17 cellular contexts compared by ENCODE assay signal in the genomic region with DNA sequence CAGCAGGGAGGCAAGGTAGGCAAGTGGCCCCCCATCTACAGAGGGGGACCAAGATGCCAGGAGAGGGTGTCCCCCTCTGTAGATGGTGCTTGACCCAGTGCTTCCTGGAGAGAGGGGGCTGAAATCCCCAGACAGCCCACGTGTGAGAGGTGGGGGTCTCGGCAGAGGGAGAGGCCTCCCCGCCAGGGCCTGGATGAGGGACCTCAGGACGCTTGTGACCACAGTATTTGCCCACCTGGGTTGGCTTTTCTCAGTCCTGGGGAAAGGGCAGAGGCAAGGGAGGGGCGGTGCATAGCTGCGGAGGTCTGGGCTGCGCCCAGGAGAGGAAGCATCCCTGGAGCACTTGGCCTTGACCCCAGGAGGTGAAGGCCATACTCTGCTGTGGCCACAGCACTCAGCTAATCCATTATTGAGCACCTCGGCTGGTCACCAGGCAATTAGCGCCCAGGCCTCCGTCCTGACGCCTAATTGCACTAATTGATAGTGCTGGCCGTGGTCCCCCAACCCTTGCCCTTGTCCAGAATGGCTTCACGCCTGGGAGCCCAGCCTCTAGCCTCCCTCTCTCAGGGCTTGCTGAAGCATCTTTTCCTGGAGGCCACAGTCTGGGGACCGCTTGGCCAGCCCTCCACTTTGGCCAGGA. TPM values are rescaled to one million over a fixed set of nuclear protein-coding genes. Genes with fewer than 3 reads are reported as not detected.
A peak's percentile ranks its signal among the peaks of the same experiment; 100 is the strongest.
DNase-seq lines count a peak whose midpoint lies in the region; ATAC-seq and TF ChIP-seq lines count a peak whose summit lies in the region.
"Had no signal": no experiment of that assay in that cellular context is flagged by ENCODE, and none has a peak within 500 bp of the region (broad histone marks: within the 10 kb centered on the region; RNA-seq: fewer than 3 reads in every experiment).

No MANE protein-coding gene starts in this region.

- DNase-seq in activated CD8-positive, alpha-beta memory T cell treated with anti-CD3 and anti-CD28 coated beads for 24 hours = peak; percentile 37
- no peak for DNase-seq in activated CD8-positive, alpha-beta memory T cell treated with anti-CD3 and anti-CD28 coated beads, Interleukin-2, amount 10 ng/mL, durations not matched to agents 7 days and 5 days
- DNase-seq in body of pancreas (peak in 3 of 4 donors; percentile 2 to 3 (median 2)), left lung (peak; percentile 27 to 47), suprapubic skin (ENCODE audit: low spot score in 2 of 2) (peak; percentile 25 to 52), GM03348 (ENCODE audit: low spot score) (no peak)
- DNase-seq in stimulated activated naive CD8-positive, alpha-beta T cell treated with anti-CD3 and anti-CD28 coated beads, Interleukin-15, Interleukin-2, amounts not matched to agents 100 U/mL and 50 U/mL, for 24 hours = no peak
- DNase-seq: 8988T, C1 segment of cervical spinal cord, DMS153, EL, IMR-90, NCI-H2029, NCI-H2171 treated with DMSO at 0.1 percent for 48 hours, NCI-H510A had no signal

- H3K4me1 ChIP-seq in body of pancreas (no peaks in the 10 kb centered on the region), left lung (no peaks in the 10 kb centered on the region), suprapubic skin (no peaks in the 10 kb centered on the region)

- no peak for TF ChIP-seq POLR2A in body of pancreas (IDR thresholded peaks at IDR 0.05)
- TF ChIP-seq POLR2A in suprapubic skin (IDR thresholded peaks at IDR 0.05) = no peak

- no peak overlapping the region for H3K27ac Mint-ChIP-seq in activated CD8-positive, alpha-beta memory T cell treated with anti-CD3 and anti-CD28 coated beads, Interleukin-2, amount 10 ng/mL, durations not matched to agents 7 days and 5 days

- TF ChIP-seq CTCF in body of pancreas (IDR thresholded peaks at IDR 0.05) (no peak), left lung (IDR thresholded peaks at IDR 0.05) (no peak), suprapubic skin (IDR thresholded peaks at IDR 0.05) (no peak)

- H3K36me3 Mint-ChIP-seq in activated CD8-positive, alpha-beta memory T cell treated with anti-CD3 and anti-CD28 coated beads, Interleukin-2, amount 10 ng/mL, durations not matched to agents 7 days and 5 days = no peaks in the 10 kb centered on the region

- no peaks in the 10 kb centered on the region for H3K27me3 ChIP-seq in body of pancreas
- H3K27me3 ChIP-seq in left lung = peaks cover 0 to 48% of the 10 kb centered on the region in 2 donors
- peaks cover 36% of the 10 kb centered on the region for H3K27me3 ChIP-seq in suprapubic skin

- H3K27me3 Mint-ChIP-seq in activated CD8-positive, alpha-beta memory T cell treated with anti-CD3 and anti-CD28 coated beads, Interleukin-2, amount 10 ng/mL, durations not matched to agents 7 days and 5 days = no peaks in the 10 kb centered on the region

- no peak for TF ChIP-seq EP300 in suprapubic skin (IDR thresholded peaks at IDR 0.05)

- CTCF ChIA-PET in activated CD8-positive, alpha-beta memory T cell treated with anti-CD3 and anti-CD28 coated beads, Interleukin-2, amount 10 ng/mL, durations not matched to agents 7 days and 5 days (lab: Charles Lee) = no interaction called here

- ATAC-seq in activated CD8-positive, alpha-beta memory T cell treated with anti-CD3 and anti-CD28 coated beads, Interleukin-2, amount 10 ng/mL, durations not matched to agents 7 days and 5 days = no peak
- ATAC-seq in body of pancreas (no peak), left lung (no peak), GM18907 (IDR thresholded peaks at IDR 0.05; ENCODE audit: unreplicated experiment) (no peak)
- ATAC-seq in stimulated activated naive CD8-positive, alpha-beta T cell treated with anti-CD3 and anti-CD28 coated beads, Interleukin-15, Interleukin-2, amounts not matched to agents 100 U/mL and 50 U/mL, for 24 hours = no peak

- H3K4me3 ChIP-seq in body of pancreas (no peak overlapping the region), left lung (no peak overlapping the region), suprapubic skin (no peak overlapping the region)

- H3K27ac ChIP-seq in body of pancreas (no peak overlapping the region), left lung (no peak overlapping the region), suprapubic skin (no peak overlapping the region)

- 64 to 70% methylated on average over 5 to 14 of the region's 14 CpGs for WGBS in body of pancreas, 2 donors
- 82% methylated on average over 7 of the region's 14 CpGs for WGBS in suprapubic skin

- no peaks in the 10 kb centered on the region for H3K9me3 Mint-ChIP-seq in activated CD8-positive, alpha-beta memory T cell treated with anti-CD3 and anti-CD28 coated beads, Interleukin-2, amount 10 ng/mL, durations not matched to agents 7 days and 5 days (ENCODE audit: low read depth)

- no peaks in the 10 kb centered on the region for H3K4me1 Mint-ChIP-seq in activated CD8-positive, alpha-beta memory T cell treated with anti-CD3 and anti-CD28 coated beads, Interleukin-2, amount 10 ng/mL, durations not matched to agents 7 days and 5 days

- H3K9me3 ChIP-seq in body of pancreas (peaks cover 0 to 6% (median 0%) of the 10 kb centered on the region in 3 donors), left lung (no peaks in the 10 kb centered on the region), suprapubic skin (no peaks in the 10 kb centered on the region)

- intact Hi-C loops in body of pancreas (cut with DNase I) (no loop called here), left lung (cut with DNase I) (no loop called here)

- no peaks in the 10 kb centered on the region for H3K36me3 ChIP-seq in body of pancreas (replicated peaks in 1 of 2; ENCODE audit: insufficient read depth in 1 of 2, low read depth in 2 of 2)
- no peaks in the 10 kb centered on the region for H3K36me3 ChIP-seq in left lung
- no peaks in the 10 kb centered on the region for H3K36me3 ChIP-seq in suprapubic skin

- no peak overlapping the region for H3K4me3 Mint-ChIP-seq in activated CD8-positive, alpha-beta memory T cell treated with anti-CD3 and anti-CD28 coated beads, Interleukin-2, amount 10 ng/mL, durations not matched to agents 7 days and 5 days

RNA-seq across cellular contexts. Expression of a gene that starts 30.7 kb away (rescaled TPM):
- not detected for total RNA-seq in activated CD8-positive, alpha-beta memory T cell treated with anti-CD3 and anti-CD28 coated beads, Interleukin-2, amount 10 ng/mL, durations not matched to agents 7 days and 5 days
- total RNA-seq in body of pancreas = not detected
- total RNA-seq in left lung = not detected
- not detected for total RNA-seq in suprapubic skin
- total RNA-seq: IMR-90, LHCN-M2 had no signal

Comparison
In these comparisons a context has a peak if more than half of its experiments do, and no peak if none do; other contexts are left out.
1. DNase-seq: peak in activated CD8-positive, alpha-beta memory T cell treated with anti-CD3 and anti-CD28 coated beads for 24 hours (single experiment), body of pancreas (3 of 4), left lung (2 of 2) and suprapubic skin (2 of 2); none in activated CD8-positive, alpha-beta memory T cell treated with anti-CD3 and anti-CD28 coated beads, Interleukin-2, amount 10 ng/mL, durations not matched to agents 7 days and 5 days (single experiment), stimulated activated naive CD8-positive, alpha-beta T cell treated with anti-CD3 and anti-CD28 coated beads, Interleukin-15, Interleukin-2, amounts not matched to agents 100 U/mL and 50 U/mL, for 24 hours (single experiment) and GM03348 (single experiment).